Comparison of ENCODE assay signal across 13 cellular contexts in genomic region chr17:76530826-76531500, GRCh38. TPM values are rescaled to one million over a fixed set of nuclear protein-coding genes. Genes with fewer than 3 reads are reported as not detected.
A peak's percentile ranks its signal among the peaks of the same experiment; 100 is the strongest.
DNase-seq lines count a peak whose midpoint lies in the region; ATAC-seq and TF ChIP-seq lines count a peak whose summit lies in the region.
"Had no signal": no experiment of that assay in that cellular context is flagged by ENCODE, and none has a peak within 500 bp of the region (broad histone marks: within the 10 kb centered on the region; RNA-seq: fewer than 3 reads in every experiment).

No MANE protein-coding gene starts in this region.

- H3K79me1 ChIP-seq in IMR-90 (ENCODE audit: low read depth in 1 of 2, low read length in 2 of 2): peaks cover 0 to 23% of the 10 kb centered on the region in 2 experiments; a peak in 1 of 4 replicates

- no TSS peak for BruUV-seq in IMR-90 (replicated peaks; lab: Mats Ljungman, UMichigan)

- peak overlapping the region; percentile 97 for H2AK9ac ChIP-seq in IMR-90 (replicated peaks; ENCODE audit: low read depth, low read length, poor library complexity)

- peaks cover 7% of the 10 kb centered on the region; the same call in 1 of the 2 replicates for H3K36me3 ChIP-seq in IMR-90 (ENCODE audit: control insufficient read depth, insufficient read depth, low read length)
- no peaks in the 10 kb centered on the region for H3K36me3 ChIP-seq in lower lobe of right lung
- no peaks in the 10 kb centered on the region for H3K36me3 ChIP-seq in spleen

- H3K36me3 Mint-ChIP-seq in chondrocyte (ENCODE audit: low read depth): no peaks in the 10 kb centered on the region
- H3K36me3 Mint-ChIP-seq: CD4-positive, alpha-beta memory T cell; naive thymus-derived CD4-positive, alpha-beta T cell had no signal

- H3K27me3 ChIP-seq in IMR-90 (ENCODE audit: control insufficient read depth, insufficient read depth, low read length) (no peaks in the 10 kb centered on the region), lower lobe of right lung (ENCODE audit: low read depth) (no peaks in the 10 kb centered on the region), spleen (replicated peaks in 1 of 7) (peaks cover 0 to 13% (median 0%) of the 10 kb centered on the region in 7 donors)

- peak overlapping the region; percentile 91 for H2BK5ac ChIP-seq in IMR-90 (ENCODE audit: low read depth, low read length, poor library complexity, severe bottlenecking)

- dilution Hi-C loops in IMR-90 (cut with HindIII; ENCODE audit: low sequenced_read_pairs, unreplicated experiment): no loop called here

- 87% methylated on average over 21 of the region's 33 CpGs; no CpG with 5 or more reads in 1 of the 2 experiments for WGBS in IMR-90 (ENCODE audit: extremely low coverage in 2 of 2, insufficient read length in 1 of 2), 2 experiments
- WGBS in spleen, 5 donors: 77 to 83% (median 81%) methylated on average over 17 to 33 of the region's 33 CpGs

- peak overlapping the region; percentile 48; the same call in 1 of the 2 replicates for H3K9ac ChIP-seq in IMR-90 (ENCODE audit: low read depth, low read length)

- intact Hi-C loops in IMR-90 (cut with micrococcal nuclease): loop anchor here (10.0 kb wide), 1 partner anchor 534 kb away; no protein-coding TSS in a partner anchor
- intact Hi-C loops in lower lobe of right lung (cut with DNase I): no loop called here
- intact Hi-C loops in spleen (cut with DNase I; ENCODE audit: low total_unique reads): no loop called here

- H3K14ac ChIP-seq in IMR-90 (replicated peaks; ENCODE audit: low read depth, low read length): peak overlapping the region; percentile 94

- no peak for TF ChIP-seq CTCF in IMR-90 (conservative IDR thresholded peaks at IDR 0.05; ENCODE audit: low read depth, low read length)
- TF ChIP-seq CTCF in chondrocyte (IDR thresholded peaks at IDR 0.05): no peak
- TF ChIP-seq CTCF in lower lobe of right lung (IDR thresholded peaks at IDR 0.05): no peak
- no peak for TF ChIP-seq CTCF in spleen (IDR thresholded peaks at IDR 0.05 in 8 of 11, conservative IDR thresholded peaks at IDR 0.05 in 3 of 11)

- peak overlapping the region; percentile 89 for H3K27ac ChIP-seq in IMR-90 (ENCODE audit: insufficient read depth, low read length)
- peak overlapping the region; percentile 90 for H3K27ac ChIP-seq in lower lobe of right lung
- H3K27ac ChIP-seq in spleen: peak overlapping the region; percentile 35 to 99 (median 92)

- 0 out of 2 replicates have a peak, but pooled peaks cover 2% of the 10 kb centered on the region for H4K20me1 ChIP-seq in IMR-90 (ENCODE audit: insufficient read depth, low read length)

- H3K27ac Mint-ChIP-seq in chondrocyte (ENCODE audit: unreplicated experiment): peak overlapping the region; percentile 91

- H3K4me2 ChIP-seq in IMR-90 (ENCODE audit: low read depth, low read length): no peak overlapping the region

- peaks cover 38% of the 10 kb centered on the region for H3K4me1 Mint-ChIP-seq in chondrocyte (ENCODE audit: low read depth)

- no peak for TF ChIP-seq POLR2A in IMR-90 (IDR thresholded peaks at IDR 0.05; ENCODE audit: low read depth, low read length)
- TF ChIP-seq POLR2A in spleen (IDR thresholded peaks at IDR 0.05): no peak

- CTCF ChIA-PET in IMR-90 (lab: Yijun Ruan, JAX): interaction anchor here (1.5 kb wide), 1 partner anchor 27 kb away, joined by 3 read pairs; no protein-coding TSS in a partner anchor

- H3K18ac ChIP-seq in IMR-90 (ENCODE audit: low read depth, low read length): peak overlapping the region; percentile 91

- H4K8ac ChIP-seq in IMR-90 (ENCODE audit: low read depth in 2 of 2, low read length in 2 of 2): peak overlapping the region; percentile 88 to 100

- H2AK5ac ChIP-seq in IMR-90 (ENCODE audit: low read depth, low read length): peak overlapping the region; percentile 92

- peak overlapping the region; percentile 99 for H3K23ac ChIP-seq in IMR-90 (ENCODE audit: low read depth, low read length)

- H3K27me3 Mint-ChIP-seq in chondrocyte (ENCODE audit: low read depth): no peaks in the 10 kb centered on the region

- peak overlapping the region; percentile 99 for H3K4ac ChIP-seq in IMR-90 (ENCODE audit: low read depth, low read length)

- H3K4me3 Mint-ChIP-seq in chondrocyte (ENCODE audit: unreplicated experiment): no peak overlapping the region

- H2BK120ac ChIP-seq in IMR-90 (ENCODE audit: low read depth, low read length): peak overlapping the region; percentile 97

- in situ Hi-C loops in IMR-90 (cut with MboI; ENCODE audit: low sequenced_read_pairs): no loop called here

- no peak for ATAC-seq in IMR-90 (ENCODE audit: low read depth)
- no peak for ATAC-seq in lower lobe of right lung
- ATAC-seq: naive thymus-derived CD4-positive, alpha-beta T cell had no signal

- peak overlapping the region; percentile 94; the same call in 2 of the 3 replicates for H2BK15ac ChIP-seq in IMR-90 (ENCODE audit: low read depth, low read length)

- H3K9me3 ChIP-seq in IMR-90 (ENCODE audit: control insufficient read depth, insufficient read depth, low read length) (no peaks in the 10 kb centered on the region), lower lobe of right lung (no peaks in the 10 kb centered on the region), spleen (no peaks in the 10 kb centered on the region)

- peaks cover 40% of the 10 kb centered on the region for H3K4me1 ChIP-seq in IMR-90 (ENCODE audit: control insufficient read depth, insufficient read depth, low read length)
- peaks cover 63% of the 10 kb centered on the region for H3K4me1 ChIP-seq in lower lobe of right lung
- H3K4me1 ChIP-seq in spleen: peaks cover 28 to 77% (median 52%) of the 10 kb centered on the region in 6 donors

- DNase-seq in IMR-90 (no peak), chondrocyte (ENCODE audit: low spot score) (peak; percentile 86), lower lobe of right lung (no peak), spleen (no peak), C1 segment of cervical spinal cord (lab: John Stamatoyannopoulos, UW) (no peak), NCI-H748 treated with DMSO at 0.1 percent for 48 hours (lab: John Stamatoyannopoulos, UW) (no peak), NCI-H774 (lab: John Stamatoyannopoulos, UW) (no peak), ecto neural progenitor cell (ENCODE audit: low spot score) (no peak)
- DNase-seq: central memory CD4-positive, alpha-beta T cell; glutamatergic neuron; NCI-H2029 treated with DMSO at 0.1 percent for 48 hours had no signal

- H2BK20ac ChIP-seq in IMR-90 (ENCODE audit: low read depth, low read length): peak overlapping the region; percentile 95

- peak overlapping the region; percentile 98 for H4K5ac ChIP-seq in IMR-90 (ENCODE audit: low read depth, low read length)

- H3K4me3 ChIP-seq in IMR-90 (ENCODE audit: insufficient read depth, low read depth, low read length) (no peak overlapping the region), lower lobe of right lung (no peak overlapping the region), spleen (no peak overlapping the region)

- TF ChIP-seq RAD21 in IMR-90 (IDR thresholded peaks at IDR 0.05; ENCODE audit: low read length): no peak

- H3K9me1 ChIP-seq in IMR-90 (ENCODE audit: insufficient read depth, low read length): peaks cover 25% of the 10 kb centered on the region

- H3K56ac ChIP-seq in IMR-90 (ENCODE audit: extremely low read depth, insufficient read depth, low read length): peak overlapping the region; percentile 91; the same call in 1 of the 2 replicates

- peak overlapping the region; percentile 97 for H2AFZ ChIP-seq in IMR-90 (replicated peaks; ENCODE audit: low read length, poor library complexity)

- H4K91ac ChIP-seq in IMR-90 (ENCODE audit: insufficient read depth, low read depth, low read length): peak overlapping the region; percentile 99

- no peaks in the 10 kb centered on the region for H3K9me3 Mint-ChIP-seq in chondrocyte (ENCODE audit: low read depth)
- H3K9me3 Mint-ChIP-seq: CD4-positive, alpha-beta memory T cell; naive thymus-derived CD4-positive, alpha-beta T cell had no signal

- POLR2A ChIA-PET in IMR-90 (lab: Charles Lee; ENCODE audit: unreplicated experiment): interaction anchor here (1.1 kb wide), 1 partner anchor 13 kb away, joined by 3 read pairs; no protein-coding TSS in a partner anchor

TF ChIP-seq in IMR-90, 13 proteins besides CTCF, POLR2A, EP300 and RAD21 (continues in another document):
- no peak for TF ChIP-seq FOS (IDR thresholded peaks at IDR 0.05; ENCODE audit: low read depth, low read length)

RNA-seq across cellular contexts. Expression of gene CYGB, which starts 6.5 kb away (rescaled TPM):
- total RNA-seq in IMR-90 (2012; rRNA removed) (1.3 and 1.7 TPM in 2 replicates), chondrocyte (0.48 to 5.4 TPM (median 4.6 TPM) in 3 replicates), lower lobe of right lung (30.2 TPM), spleen (10 to 100 TPM in 3 of 7 donors, 1 to 10 TPM in 4; 5.0 to 21.0 (median 9.9) TPM)
- polyA plus RNA-seq in IMR-90 (2012; rRNA removed) (2.9 and 3.5 TPM in 2 replicates), spleen (1 to 10 TPM; 3.5 to 5.8 (median 5.5) TPM)
- 3.6 and 4.3 TPM in 2 replicates for polyA plus RNA-seq in IMR-90 (2012; cell fraction: cytosol; rRNA removed)
- 1.2 and 1.9 TPM in 2 replicates for polyA plus RNA-seq in IMR-90 (2012; cell fraction: nucleus; rRNA removed; ENCODE audit: low replicate concordance)
- total RNA-seq: CD4-positive, alpha-beta memory T cell; naive thymus-derived CD4-positive, alpha-beta T cell had no signal
- polyA plus RNA-seq: CD4-positive, alpha-beta memory T cell had no signal

RNA-seq across cellular contexts. Expression of gene PRCD, which starts 8.9 kb away (rescaled TPM):
- under 0.01 TPM in 1 of 2 replicates, not detected in the other for total RNA-seq in IMR-90 (2012; rRNA removed)
- polyA plus RNA-seq in IMR-90 (2012; rRNA removed): 0.32 TPM in 2 replicates
- 0.24 and 0.26 TPM in 2 replicates for polyA plus RNA-seq in IMR-90 (2012; cell fraction: cytosol; rRNA removed)
- 1.4 and 3.8 TPM in 2 replicates for polyA plus RNA-seq in IMR-90 (2012; cell fraction: nucleus; rRNA removed; ENCODE audit: low replicate concordance)
- total RNA-seq in chondrocyte: 0.55 to 1.0 TPM (median 0.92 TPM) in 3 replicates
- total RNA-seq in lower lobe of right lung: 8.2 TPM
- total RNA-seq in spleen: 10 to 100 TPM in 2 of 7 donors, 1 to 10 TPM in 5; 3.5 to 18.8 (median 9.2) TPM
- polyA plus RNA-seq in spleen: 10 to 100 TPM; 28.9 to 54.1 (median 29.6) TPM
- total RNA-seq: CD4-positive, alpha-beta memory T cell; naive thymus-derived CD4-positive, alpha-beta T cell had no signal
- polyA plus RNA-seq: CD4-positive, alpha-beta memory T cell had no signal

RNA-seq across cellular contexts. Expression of gene RHBDF2, which starts 29.7 kb away (rescaled TPM):
- total RNA-seq in IMR-90 (2012; rRNA removed): 1.3 and 1.4 TPM in 2 replicates
- 8.3 and 10.0 TPM in 2 replicates for polyA plus RNA-seq in IMR-90 (2012; rRNA removed)
- 6.7 and 10.1 TPM in 2 replicates for polyA plus RNA-seq in IMR-90 (2012; cell fraction: cytosol; rRNA removed)
- polyA plus RNA-seq in IMR-90 (2012; cell fraction: nucleus; rRNA removed; ENCODE audit: low replicate concordance): 29.5 and 54.3 TPM in 2 replicates
- 4.7 to 5.4 TPM (median 4.9 TPM) in 3 replicates for total RNA-seq in chondrocyte
- 47.8 TPM for total RNA-seq in lower lobe of right lung
- total RNA-seq in spleen: 100 to 1,000 TPM in 4 of 7 donors, 10 to 100 TPM in 3; 95.1 to 147 (median 114) TPM
- 10 to 100 TPM; 31.4 to 72.7 (median 53.3) TPM for polyA plus RNA-seq in spleen

RNA-seq across cellular contexts. Expression of gene ST6GALNAC2, which starts 54.7 kb away (rescaled TPM):
- total RNA-seq in IMR-90 (2012; rRNA removed) (not detected in 2 replicates), chondrocyte (1.5 to 3.0 TPM (median 2.8 TPM) in 3 replicates), lower lobe of right lung (29.0 TPM), spleen (10 to 100 TPM in 3 of 7 donors, 1 to 10 TPM in 4; 8.1 to 15.7 (median 9.8) TPM)
- polyA plus RNA-seq in IMR-90 (2012; rRNA removed) (0.10 TPM in 1 of 2 replicates, not detected in the other), spleen (1 to 10 TPM; 1.1 to 4.8 (median 1.3) TPM)
- polyA plus RNA-seq in IMR-90 (2012; cell fraction: cytosol; rRNA removed): 0.06 and 0.18 TPM in 2 replicates
- polyA plus RNA-seq in IMR-90 (2012; cell fraction: nucleus; rRNA removed; ENCODE audit: low replicate concordance): 0.03 and 0.25 TPM in 2 replicates
- polyA plus RNA-seq: naive thymus-derived CD4-positive, alpha-beta T cell had no signal
